In genomic region chr11:33930317-33931021, GRCh38 we compare ENCODE assay signal across 9 cellular contexts. TPM values are rescaled to one million over a fixed set of nuclear protein-coding genes. Genes with fewer than 3 reads are reported as not detected.
DNase-seq lines count a peak whose midpoint lies in the region; TF ChIP-seq lines count a peak whose summit lies in the region.
"Had no signal": no experiment of that assay in that cellular context is flagged by ENCODE, and none has a peak within 500 bp of the region (broad histone marks: within the 10 kb centered on the region; RNA-seq: fewer than 3 reads in every experiment).

No MANE protein-coding gene starts in this region.

- WGBS in esophagus, 2 donors, result 25 to 31% methylated on average over 7 of the region's 7 CpGs

- peak overlapping the region; percentile 71 to 89 (median 82) for H3K4me2 ChIP-seq in BLaER1 treated with 17β-estradiol and CSF1 and Interleukin-3, amounts not matched to agents 10 nM and 100 nM
- no peak overlapping the region for H3K4me2 ChIP-seq in MM.1S (ENCODE audit: low read depth, low read length)

- H3K4me3 Mint-ChIP-seq in neural crest cell, result no peak overlapping the region
- H3K4me3 Mint-ChIP-seq: natural killer cell had no signal

- H3K27ac ChIP-seq in BLaER1 treated with 17β-estradiol and CSF1 and Interleukin-3, amounts not matched to agents 10 nM and 100 nM, result peak overlapping the region; percentile 90 to 99 (median 99)
- H3K27ac ChIP-seq in esophagus (ENCODE audit: low read depth in 2 of 2, low read length in 1 of 2) (peak overlapping the region; percentile 61 to 68), MM.1S (ENCODE audit: low read length) (no peak overlapping the region)

- peak overlapping the region in 5 of 10 experiments; percentile 5 to 39 (median 15); a peak in 7 of 20 replicates for H3K4me3 ChIP-seq in BLaER1 treated with 17β-estradiol and CSF1 and Interleukin-3, amounts not matched to agents 10 nM and 100 nM
- H3K4me3 ChIP-seq in esophagus (ENCODE audit: low read depth in 1 of 2, low read length in 2 of 2) (no peak overlapping the region), MM.1S (ENCODE audit: low read length) (no peak overlapping the region)

- H3K36me3 Mint-ChIP-seq in neural crest cell (ENCODE audit: low read depth), result no peaks in the 10 kb centered on the region

- H3K9ac ChIP-seq in BLaER1 treated with 17β-estradiol and CSF1 and Interleukin-3, amounts not matched to agents 10 nM and 100 nM, result peak overlapping the region; percentile 73 to 95 (median 86)
- no peak overlapping the region for H3K9ac ChIP-seq in MM.1S (ENCODE audit: low read length)

- no peak for TF ChIP-seq CTCF in neural crest cell (conservative IDR thresholded peaks at IDR 0.05)
- TF ChIP-seq CTCF in MM.1S (IDR thresholded peaks at IDR 0.05; ENCODE audit: low read length), result no peak

- no peaks in the 10 kb centered on the region for H3K79me2 ChIP-seq in MM.1S (ENCODE audit: low read length)

- peaks cover 3% of the 10 kb centered on the region for H3K27me3 Mint-ChIP-seq in neural crest cell (ENCODE audit: low read depth)

- H3K4me1 Mint-ChIP-seq in neural crest cell, result peaks cover 14% of the 10 kb centered on the region

- no peak overlapping the region for H2AFZ ChIP-seq in MM.1S (ENCODE audit: low read length)

- peak overlapping the region; percentile 37 for H3K27ac Mint-ChIP-seq in neural crest cell (ENCODE audit: unreplicated experiment)

- H3K27me3 ChIP-seq in BLaER1 treated with 17β-estradiol and CSF1 and Interleukin-3, amounts not matched to agents 10 nM and 100 nM, result no peaks in the 10 kb centered on the region
- H3K27me3 ChIP-seq in esophagus (ENCODE audit: control insufficient read depth in 1 of 2, insufficient read depth in 2 of 2, low read length in 2 of 2) (no peaks in the 10 kb centered on the region), MM.1S (replicated peaks; ENCODE audit: insufficient read depth, low read length) (no peaks in the 10 kb centered on the region)

- H3K9me2 ChIP-seq in MM.1S (replicated peaks; ENCODE audit: insufficient read depth, low read length), result no peaks in the 10 kb centered on the region

- peaks cover 10 to 32% (median 23%) of the 10 kb centered on the region in 11 experiments; a peak in 20 of 22 replicates for H3K9me3 ChIP-seq in BLaER1 treated with 17β-estradiol and CSF1 and Interleukin-3, amounts not matched to agents 10 nM and 100 nM (replicated peaks in 1 of 11)
- peaks cover 0 to 4% of the 10 kb centered on the region in 2 donors for H3K9me3 ChIP-seq in esophagus (ENCODE audit: control insufficient read depth in 2 of 2, insufficient read depth in 1 of 2, low read depth in 1 of 2, low read length in 1 of 2)
- H3K9me3 ChIP-seq in MM.1S (replicated peaks; ENCODE audit: insufficient read depth, low read length), result no peaks in the 10 kb centered on the region

- DNase-seq in NOMO-1 (lab: John Stamatoyannopoulos, UW; ENCODE audit: unreplicated experiment in 2 of 2) (peak; percentile 97 to 99), neural crest cell (ENCODE audit: low read depth, low spot score) (no peak), ACHN (no peak), NCI-H345 (lab: John Stamatoyannopoulos, UW) (no peak), MM.1S (no peak), NCI-H1436 (lab: John Stamatoyannopoulos, UW) (no peak)
- DNase-seq: natural killer cell had no signal

- H3K36me3 ChIP-seq in BLaER1 treated with 17β-estradiol and CSF1 and Interleukin-3, amounts not matched to agents 10 nM and 100 nM, result peaks cover 0 to 7% (median 0%) of the 10 kb centered on the region in 11 experiments; a peak in 3 of 22 replicates
- H3K36me3 ChIP-seq in esophagus (ENCODE audit: control insufficient read depth in 2 of 2, insufficient read depth in 2 of 2, low read length in 1 of 2) (no peaks in the 10 kb centered on the region), MM.1S (replicated peaks; ENCODE audit: insufficient read depth, low read length) (no peaks in the 10 kb centered on the region)

- H3K4me1 ChIP-seq in BLaER1 treated with 17β-estradiol and CSF1 and Interleukin-3, amounts not matched to agents 10 nM and 100 nM, result peaks cover 33 to 98% (median 85%) of the 10 kb centered on the region in 10 experiments
- H3K4me1 ChIP-seq in esophagus (ENCODE audit: control insufficient read depth in 2 of 2, insufficient read depth in 2 of 2, low read length in 1 of 2) (no peaks in the 10 kb centered on the region), MM.1S (ENCODE audit: low read length) (no peaks in the 10 kb centered on the region)

- no peaks in the 10 kb centered on the region for H3F3A ChIP-seq in MM.1S (ENCODE audit: insufficient read depth, low read length)

- H4K20me1 ChIP-seq in BLaER1 treated with 17β-estradiol and CSF1 and Interleukin-3, amounts not matched to agents 10 nM and 100 nM, result no peaks in the 10 kb centered on the region
- H4K20me1 ChIP-seq in MM.1S (ENCODE audit: insufficient read depth, low read length), result no peaks in the 10 kb centered on the region

- H3K9me3 Mint-ChIP-seq in neural crest cell, result peaks cover 4% of the 10 kb centered on the region

- in situ Hi-C loops in ACHN (cut with HindIII; ENCODE audit: low pct_ligation_motif_present, low pct_unique_long_range_greater_than_20kb, low sequenced_read_pairs), result no loop called here

RNA-seq across cellular contexts. Expression of gene LMO2, which starts 38.6 kb away (rescaled TPM):
- polyA plus RNA-seq in esophagus, result 10 to 100 TPM; 12.3 to 20.7 TPM
- 0.49 TPM in 1 of 2 replicates, not detected in the other for total RNA-seq in neural crest cell

Comparison
In these comparisons a context has a peak if more than half of its experiments do, and no peak if none do; other contexts are left out.
1. DNase-seq: peak in NOMO-1 (2 of 2); none in neural crest cell (single experiment), ACHN (single experiment), NCI-H345 (single experiment), MM.1S (single experiment) and NCI-H1436 (single experiment).